ENCODE assay signal across 1 cellular context in the genomic region with DNA sequence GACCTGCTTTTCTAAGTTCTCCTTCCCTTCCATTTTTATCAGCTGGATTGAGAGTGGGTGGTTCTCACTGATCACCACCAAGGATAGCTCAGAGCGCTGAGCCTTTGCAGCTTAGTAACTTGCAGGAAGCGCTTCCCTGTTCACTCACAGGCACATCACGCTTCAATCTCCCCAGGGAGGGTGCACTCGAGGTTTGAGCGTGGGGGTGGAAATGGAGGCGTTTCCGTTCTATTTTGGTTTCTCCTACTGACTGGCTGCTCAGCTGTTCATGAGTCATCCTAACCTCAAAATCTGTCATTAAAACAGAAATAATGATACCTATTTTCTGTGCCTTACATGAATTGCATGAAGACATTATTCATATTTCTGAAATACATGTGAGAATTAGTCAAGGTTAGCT.
TF ChIP-seq lines count a peak whose summit lies in the region.

No MANE protein-coding gene starts in this region.

TF ChIP-seq in K562, 482 proteins besides CTCF, POLR2A, EP300 and RAD21 (continued from another document):
- TF ChIP-seq, protein P1, sequence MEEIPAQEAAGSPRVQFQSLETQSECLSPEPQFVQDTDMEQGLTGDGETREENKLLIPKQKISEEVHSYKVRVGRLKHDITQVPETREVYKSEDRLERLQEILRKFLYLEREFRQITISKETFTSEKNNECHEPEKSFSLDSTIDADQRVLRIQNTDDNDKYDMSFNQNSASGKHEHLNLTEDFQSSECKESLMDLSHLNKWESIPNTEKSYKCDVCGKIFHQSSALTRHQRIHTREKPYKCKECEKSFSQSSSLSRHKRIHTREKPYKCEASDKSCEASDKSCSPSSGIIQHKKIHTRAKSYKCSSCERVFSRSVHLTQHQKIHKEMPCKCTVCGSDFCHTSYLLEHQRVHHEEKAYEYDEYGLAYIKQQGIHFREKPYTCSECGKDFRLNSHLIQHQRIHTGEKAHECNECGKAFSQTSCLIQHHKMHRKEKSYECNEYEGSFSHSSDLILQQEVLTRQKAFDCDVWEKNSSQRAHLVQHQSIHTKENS (CRISPR knock-in tag; IDR thresholded peaks at IDR 0.05): no peak
- TF ChIP-seq SREBF1 (IDR thresholded peaks at IDR 0.05; ENCODE audit: borderline replicate concordance, low read depth, low read length) (no peak), SRF (CRISPR knock-in tag; IDR thresholded peaks at IDR 0.05) (no peak), SP1 (CRISPR knock-in tag; IDR thresholded peaks at IDR 0.05) (no peak), TBP (optimal IDR thresholded peaks at IDR 0.05; ENCODE audit: low read depth, low read length) (no peak), STAG1 (CRISPR knock-in tag; IDR thresholded peaks at IDR 0.05; ENCODE audit: borderline replicate concordance) (no peak), RBM39 (optimal IDR thresholded peaks at IDR 0.05; ENCODE audit: low read depth, low read length) (no peak), COPS2 (conservative IDR thresholded peaks at IDR 0.05) (no peak)
- TF ChIP-seq, protein P2, sequence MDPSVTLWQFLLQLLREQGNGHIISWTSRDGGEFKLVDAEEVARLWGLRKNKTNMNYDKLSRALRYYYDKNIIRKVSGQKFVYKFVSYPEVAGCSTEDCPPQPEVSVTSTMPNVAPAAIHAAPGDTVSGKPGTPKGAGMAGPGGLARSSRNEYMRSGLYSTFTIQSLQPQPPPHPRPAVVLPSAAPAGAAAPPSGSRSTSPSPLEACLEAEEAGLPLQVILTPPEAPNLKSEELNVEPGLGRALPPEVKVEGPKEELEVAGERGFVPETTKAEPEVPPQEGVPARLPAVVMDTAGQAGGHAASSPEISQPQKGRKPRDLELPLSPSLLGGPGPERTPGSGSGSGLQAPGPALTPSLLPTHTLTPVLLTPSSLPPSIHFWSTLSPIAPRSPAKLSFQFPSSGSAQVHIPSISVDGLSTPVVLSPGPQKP (CRISPR knock-in tag; IDR thresholded peaks at IDR 0.05): no peak
- TF ChIP-seq, protein P3, sequence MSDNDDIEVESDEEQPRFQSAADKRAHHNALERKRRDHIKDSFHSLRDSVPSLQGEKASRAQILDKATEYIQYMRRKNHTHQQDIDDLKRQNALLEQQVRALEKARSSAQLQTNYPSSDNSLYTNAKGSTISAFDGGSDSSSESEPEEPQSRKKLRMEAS (CRISPR knock-in tag; IDR thresholded peaks at IDR 0.05): no peak
